1 cellular context compared by ENCODE assay signal in the genomic region with DNA sequence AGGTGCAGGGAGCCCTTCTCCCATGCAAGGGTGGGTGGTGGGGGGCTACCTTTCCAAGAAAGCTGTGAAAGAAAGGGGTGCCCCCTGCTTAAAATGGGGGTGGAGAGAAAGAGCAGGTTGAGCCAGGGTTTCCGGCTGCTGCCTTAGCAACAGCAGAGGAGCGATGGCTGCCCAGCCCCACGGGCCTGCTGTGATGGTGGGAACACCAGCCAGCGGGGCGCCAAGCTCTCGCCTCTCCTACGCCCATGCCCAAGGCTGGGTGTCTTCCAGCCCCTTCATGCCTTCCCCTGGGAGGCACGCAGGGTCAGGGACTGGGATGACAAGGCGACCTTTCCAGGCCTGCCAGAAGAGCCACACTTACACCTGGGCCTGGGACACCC.
TF ChIP-seq lines count a peak whose summit lies in the region.

No MANE protein-coding gene starts in this region.

TF ChIP-seq in WTC11, 78 proteins besides CTCF, POLR2A, EP300 and RAD21 (continued from another document):
- TF ChIP-seq, protein P1, sequence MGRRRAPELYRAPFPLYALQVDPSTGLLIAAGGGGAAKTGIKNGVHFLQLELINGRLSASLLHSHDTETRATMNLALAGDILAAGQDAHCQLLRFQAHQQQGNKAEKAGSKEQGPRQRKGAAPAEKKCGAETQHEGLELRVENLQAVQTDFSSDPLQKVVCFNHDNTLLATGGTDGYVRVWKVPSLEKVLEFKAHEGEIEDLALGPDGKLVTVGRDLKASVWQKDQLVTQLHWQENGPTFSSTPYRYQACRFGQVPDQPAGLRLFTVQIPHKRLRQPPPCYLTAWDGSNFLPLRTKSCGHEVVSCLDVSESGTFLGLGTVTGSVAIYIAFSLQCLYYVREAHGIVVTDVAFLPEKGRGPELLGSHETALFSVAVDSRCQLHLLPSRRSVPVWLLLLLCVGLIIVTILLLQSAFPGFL (CRISPR knock-in tag; IDR thresholded peaks at IDR 0.05; ENCODE audit: borderline replicate concordance) = no peak
- TF ChIP-seq, protein P2, sequence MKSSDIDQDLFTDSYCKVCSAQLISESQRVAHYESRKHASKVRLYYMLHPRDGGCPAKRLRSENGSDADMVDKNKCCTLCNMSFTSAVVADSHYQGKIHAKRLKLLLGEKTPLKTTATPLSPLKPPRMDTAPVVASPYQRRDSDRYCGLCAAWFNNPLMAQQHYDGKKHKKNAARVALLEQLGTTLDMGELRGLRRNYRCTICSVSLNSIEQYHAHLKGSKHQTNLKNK (CRISPR knock-in tag; IDR thresholded peaks at IDR 0.05) = no peak
- no peak for TF ChIP-seq OVOL2 (CRISPR knock-in tag; IDR thresholded peaks at IDR 0.05; ENCODE audit: borderline replicate concordance)
- TF ChIP-seq JUN (CRISPR knock-in tag; IDR thresholded peaks at IDR 0.05) = no peak
- TF ChIP-seq, protein P3, sequence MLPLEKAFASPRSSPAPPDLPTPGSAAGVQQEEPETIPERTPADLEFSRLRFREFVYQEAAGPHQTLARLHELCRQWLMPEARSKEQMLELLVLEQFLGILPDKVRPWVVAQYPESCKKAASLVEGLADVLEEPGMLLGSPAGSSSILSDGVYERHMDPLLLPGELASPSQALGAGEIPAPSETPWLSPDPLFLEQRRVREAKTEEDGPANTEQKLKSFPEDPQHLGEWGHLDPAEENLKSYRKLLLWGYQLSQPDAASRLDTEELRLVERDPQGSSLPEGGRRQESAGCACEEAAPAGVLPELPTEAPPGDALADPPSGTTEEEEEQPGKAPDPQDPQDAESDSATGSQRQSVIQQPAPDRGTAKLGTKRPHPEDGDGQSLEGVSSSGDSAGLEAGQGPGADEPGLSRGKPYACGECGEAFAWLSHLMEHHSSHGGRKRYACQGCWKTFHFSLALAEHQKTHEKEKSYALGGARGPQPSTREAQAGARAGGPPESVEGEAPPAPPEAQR (CRISPR knock-in tag; IDR thresholded peaks at IDR 0.05) = no peak
- TF ChIP-seq ZNF232 (CRISPR knock-in tag; IDR thresholded peaks at IDR 0.05) = no peak
- TF ChIP-seq, protein P4, sequence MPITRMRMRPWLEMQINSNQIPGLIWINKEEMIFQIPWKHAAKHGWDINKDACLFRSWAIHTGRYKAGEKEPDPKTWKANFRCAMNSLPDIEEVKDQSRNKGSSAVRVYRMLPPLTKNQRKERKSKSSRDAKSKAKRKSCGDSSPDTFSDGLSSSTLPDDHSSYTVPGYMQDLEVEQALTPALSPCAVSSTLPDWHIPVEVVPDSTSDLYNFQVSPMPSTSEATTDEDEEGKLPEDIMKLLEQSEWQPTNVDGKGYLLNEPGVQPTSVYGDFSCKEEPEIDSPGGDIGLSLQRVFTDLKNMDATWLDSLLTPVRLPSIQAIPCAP (CRISPR knock-in tag; IDR thresholded peaks at IDR 0.05) = no peak
- no peak for TF ChIP-seq GRHL2 (CRISPR knock-in tag; IDR thresholded peaks at IDR 0.05; ENCODE audit: insufficient replicate concordance, severe bottlenecking)
- TF ChIP-seq, protein P5, sequence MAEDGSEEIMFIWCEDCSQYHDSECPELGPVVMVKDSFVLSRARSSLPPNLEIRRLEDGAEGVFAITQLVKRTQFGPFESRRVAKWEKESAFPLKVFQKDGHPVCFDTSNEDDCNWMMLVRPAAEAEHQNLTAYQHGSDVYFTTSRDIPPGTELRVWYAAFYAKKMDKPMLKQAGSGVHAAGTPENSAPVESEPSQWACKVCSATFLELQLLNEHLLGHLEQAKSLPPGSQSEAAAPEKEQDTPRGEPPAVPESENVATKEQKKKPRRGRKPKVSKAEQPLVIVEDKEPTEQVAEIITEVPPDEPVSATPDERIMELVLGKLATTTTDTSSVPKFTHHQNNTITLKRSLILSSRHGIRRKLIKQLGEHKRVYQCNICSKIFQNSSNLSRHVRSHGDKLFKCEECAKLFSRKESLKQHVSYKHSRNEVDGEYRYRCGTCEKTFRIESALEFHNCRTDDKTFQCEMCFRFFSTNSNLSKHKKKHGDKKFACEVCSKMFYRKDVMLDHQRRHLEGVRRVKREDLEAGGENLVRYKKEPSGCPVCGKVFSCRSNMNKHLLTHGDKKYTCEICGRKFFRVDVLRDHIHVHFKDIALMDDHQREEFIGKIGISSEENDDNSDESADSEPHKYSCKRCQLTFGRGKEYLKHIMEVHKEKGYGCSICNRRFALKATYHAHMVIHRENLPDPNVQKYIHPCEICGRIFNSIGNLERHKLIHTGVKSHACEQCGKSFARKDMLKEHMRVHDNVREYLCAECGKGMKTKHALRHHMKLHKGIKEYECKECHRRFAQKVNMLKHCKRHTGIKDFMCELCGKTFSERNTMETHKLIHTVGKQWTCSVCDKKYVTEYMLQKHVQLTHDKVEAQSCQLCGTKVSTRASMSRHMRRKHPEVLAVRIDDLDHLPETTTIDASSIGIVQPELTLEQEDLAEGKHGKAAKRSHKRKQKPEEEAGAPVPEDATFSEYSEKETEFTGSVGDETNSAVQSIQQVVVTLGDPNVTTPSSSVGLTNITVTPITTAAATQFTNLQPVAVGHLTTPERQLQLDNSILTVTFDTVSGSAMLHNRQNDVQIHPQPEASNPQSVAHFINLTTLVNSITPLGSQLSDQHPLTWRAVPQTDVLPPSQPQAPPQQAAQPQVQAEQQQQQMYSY (CRISPR knock-in tag; IDR thresholded peaks at IDR 0.05) = no peak
- no peak for TF ChIP-seq SOX15 (CRISPR knock-in tag; IDR thresholded peaks at IDR 0.05)
- no peak for TF ChIP-seq ELF4 (CRISPR knock-in tag; IDR thresholded peaks at IDR 0.05; ENCODE audit: low read depth)
- no peak for TF ChIP-seq ZBTB21 (CRISPR knock-in tag; IDR thresholded peaks at IDR 0.05; ENCODE audit: borderline replicate concordance)
- no peak for TF ChIP-seq IRF2 (CRISPR knock-in tag; IDR thresholded peaks at IDR 0.05; ENCODE audit: borderline replicate concordance, low read depth)
- TF ChIP-seq, protein P6, sequence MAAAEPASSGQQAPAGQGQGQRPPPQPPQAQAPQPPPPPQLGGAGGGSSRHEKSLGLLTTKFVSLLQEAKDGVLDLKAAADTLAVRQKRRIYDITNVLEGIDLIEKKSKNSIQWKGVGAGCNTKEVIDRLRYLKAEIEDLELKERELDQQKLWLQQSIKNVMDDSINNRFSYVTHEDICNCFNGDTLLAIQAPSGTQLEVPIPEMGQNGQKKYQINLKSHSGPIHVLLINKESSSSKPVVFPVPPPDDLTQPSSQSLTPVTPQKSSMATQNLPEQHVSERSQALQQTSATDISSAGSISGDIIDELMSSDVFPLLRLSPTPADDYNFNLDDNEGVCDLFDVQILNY (CRISPR knock-in tag; IDR thresholded peaks at IDR 0.05) = no peak
